In genomic region chr1:27542463-27543273, GRCh38 we compare ENCODE assay signal across 8 cellular contexts. TPM values are rescaled to one million over a fixed set of nuclear protein-coding genes. Genes with fewer than 3 reads are reported as not detected.
DNase-seq lines count a peak whose midpoint lies in the region; ATAC-seq and TF ChIP-seq lines count a peak whose summit lies in the region.

No MANE protein-coding gene starts in this region.

- H3K36me3 ChIP-seq in right lobe of liver (no peaks in the 10 kb centered on the region), thymus (ENCODE audit: control insufficient read depth, insufficient read depth) (peaks cover 37% of the 10 kb centered on the region)

- intact Hi-C loops in right lobe of liver (cut with DNase I) = no loop called here

- peaks cover 50% of the 10 kb centered on the region for H3K36me3 Mint-ChIP-seq in brain

- H3K27ac Mint-ChIP-seq in brain = peak overlapping the region; percentile 49 to 96 (median 83)

- DNase-seq in COLO668 (lab: John Stamatoyannopoulos, UW; ENCODE audit: unreplicated experiment) (peak; percentile 96), NCI-H2196 treated with DMSO at 0.1 percent for 48 hours (lab: John Stamatoyannopoulos, UW; ENCODE audit: unreplicated experiment) (peak; percentile 96), right lobe of liver (peak in 1 of 3 donors; percentile 87), putamen (ENCODE audit: low spot score) (no peak)

- peaks cover 2% of the 10 kb centered on the region for H3K27me3 Mint-ChIP-seq in brain

- TF ChIP-seq CTCF in brain (conservative IDR thresholded peaks at IDR 0.05) (no peak), right lobe of liver (IDR thresholded peaks at IDR 0.05) (no peak)

- no peaks in the 10 kb centered on the region for H3K27me3 ChIP-seq in right lobe of liver
- H3K27me3 ChIP-seq in thymus (ENCODE audit: control insufficient read depth, insufficient read depth) = no peaks in the 10 kb centered on the region

- H3K4me3 ChIP-seq in right lobe of liver (no peak overlapping the region), thymus (ENCODE audit: low read length) (no peak overlapping the region)

- no peak overlapping the region for H3K4me3 Mint-ChIP-seq in brain

- no peaks in the 10 kb centered on the region for H3K9me3 ChIP-seq in right lobe of liver
- peaks cover 2% of the 10 kb centered on the region for H3K9me3 ChIP-seq in thymus (ENCODE audit: control insufficient read depth)

- peak; percentile 52 for TF ChIP-seq POLR2A in right lobe of liver (IDR thresholded peaks at IDR 0.05)

- 34% methylated on average over 5 of the region's 19 CpGs for WGBS in right lobe of liver (ENCODE audit: insufficient coverage, low coverage, low lambda C conversion rate, missing lambda C conversion rate)
- 94% methylated on average over 19 of the region's 19 CpGs for WGBS in thymus

- no peaks in the 10 kb centered on the region for H3K4me1 ChIP-seq in right lobe of liver
- peaks cover 11% of the 10 kb centered on the region for H3K4me1 ChIP-seq in thymus (ENCODE audit: control insufficient read depth, insufficient read depth, low read length)

- H3K9me3 Mint-ChIP-seq in brain = no peaks in the 10 kb centered on the region

- H3K27ac ChIP-seq in right lobe of liver (peak overlapping the region in 2 of 3 donors; percentile 43 to 84), thymus (ENCODE audit: low read depth) (peak overlapping the region; percentile 80)

- peak; percentile 14 to 90 (median 52) for ATAC-seq in right lobe of liver
- no peak for ATAC-seq in GM18870 (IDR thresholded peaks at IDR 0.05; ENCODE audit: unreplicated experiment)
- no peak for ATAC-seq in HG02588 (IDR thresholded peaks at IDR 0.05; ENCODE audit: unreplicated experiment)

- H3K4me1 Mint-ChIP-seq in brain = peaks cover 60% of the 10 kb centered on the region

RNA-seq across cellular contexts. Expression of gene WASF2, which starts 52.7 kb away (rescaled TPM):
- 98.5 TPM for polyA plus RNA-seq in brain (ENCODE audit: insufficient read depth, low read depth, low replicate concordance)
- total RNA-seq in right lobe of liver = 10 to 100 TPM; 18.4 to 38.1 (median 26.5) TPM
- 47.4 TPM for polyA plus RNA-seq in thymus

Comparison
In these comparisons a context has a peak if more than half of its experiments do, and no peak if none do; other contexts are left out.
1. ATAC-seq: peak in right lobe of liver (4 of 4); none in GM18870 (single experiment) and HG02588 (single experiment).